ENCODE assay signal across 18 cellular contexts in the genomic region with DNA sequence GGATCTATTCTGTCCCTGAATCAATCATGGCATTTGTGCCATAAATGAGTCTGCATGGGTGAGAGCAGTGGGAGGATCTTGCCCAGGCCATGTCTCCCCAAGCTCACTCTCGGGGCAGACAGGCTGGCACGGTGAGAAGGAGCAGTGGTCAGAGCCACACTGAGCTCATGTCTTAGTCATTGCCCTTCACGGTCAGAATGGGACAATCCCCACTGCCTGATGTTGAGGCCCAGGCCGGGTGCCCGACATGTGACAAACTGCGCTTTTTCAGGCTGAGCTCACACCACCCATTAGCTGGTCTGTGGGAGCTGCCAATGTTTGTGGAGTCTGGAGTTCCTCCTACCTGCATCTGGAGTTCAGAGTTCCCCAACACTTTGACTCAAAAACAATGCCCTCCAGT.
DNase-seq lines count a peak whose midpoint lies in the region; ATAC-seq, FAIRE-seq and TF ChIP-seq lines count a peak whose summit lies in the region.
"Had no signal": no experiment of that assay in that cellular context is flagged by ENCODE, and none has a peak within 500 bp of the region (broad histone marks: within the 10 kb centered on the region; RNA-seq: fewer than 3 reads in every experiment).

No MANE protein-coding gene starts in this region.

- no peak overlapping the region for H3K4me3 ChIP-seq in bronchial epithelial cell (ENCODE audit: low read depth, low read length)
- H3K4me3 ChIP-seq: GM12878 had no signal

- DNase-seq in activated CD8-positive, alpha-beta T cell treated with anti-CD3 and anti-CD28 coated beads for 36 hours = no peak
- DNase-seq in activated CD8-positive, alpha-beta T cell treated with anti-CD3 and anti-CD28 coated beads, Interleukin-2, amount 10 ng/mL, durations not matched to agents 7 days and 5 days = no peak
- DNase-seq in RCC 7860 (ENCODE audit: low spot score) (peak; percentile 93), bronchial epithelial cell (ENCODE audit: low read depth) (no peak), NCI-H446 (lab: John Stamatoyannopoulos, UW) (no peak), HFFc6 (no peak)
- DNase-seq in stimulated activated naive B cell treated with anti-CD40 and anti-IgM and Interleukin-4, amounts not matched to agents 10 μg/mL and 1 μg/mL and 100 μg/mL, for 72 hours = no peak
- DNase-seq: COR-L47, H9, IMR-90, Kasumi-1, NCI-H187 treated with DMSO at 0.1 percent for 48 hours, NCI-H82 had no signal

- TF ChIP-seq CTCF in activated CD8-positive, alpha-beta T cell treated with anti-CD3 and anti-CD28 coated beads for 36 hours (IDR thresholded peaks at IDR 0.05) = no peak
- TF ChIP-seq CTCF in bronchial epithelial cell (IDR thresholded peaks at IDR 0.05; ENCODE audit: insufficient read depth, low read length, severe bottlenecking) (no peak), HFFc6 (IDR thresholded peaks at IDR 0.05) (no peak)

- peaks cover 15% of the 10 kb centered on the region for H3K4me1 Mint-ChIP-seq in activated CD8-positive, alpha-beta T cell treated with anti-CD3 and anti-CD28 coated beads for 36 hours (ENCODE audit: low read depth)
- peaks cover 5% of the 10 kb centered on the region for H3K4me1 Mint-ChIP-seq in activated CD8-positive, alpha-beta T cell treated with anti-CD3 and anti-CD28 coated beads, Interleukin-2, amount 10 ng/mL, durations not matched to agents 7 days and 5 days (ENCODE audit: low read depth)
- H3K4me1 Mint-ChIP-seq in stimulated activated naive B cell treated with anti-CD40 and anti-IgM and Interleukin-4, amounts not matched to agents 10 μg/mL and 1 μg/mL and 100 μg/mL, for 72 hours = peaks cover 8 to 29% of the 10 kb centered on the region in 2 donors
- H3K4me1 Mint-ChIP-seq in HFFc6 (ENCODE audit: low read depth) = no peaks in the 10 kb centered on the region
- H3K4me1 Mint-ChIP-seq: CD14-positive monocyte had no signal

- no peaks in the 10 kb centered on the region for H3K36me3 Mint-ChIP-seq in activated CD8-positive, alpha-beta T cell treated with anti-CD3 and anti-CD28 coated beads for 36 hours (ENCODE audit: low read depth)
- H3K36me3 Mint-ChIP-seq in activated CD8-positive, alpha-beta T cell treated with anti-CD3 and anti-CD28 coated beads, Interleukin-2, amount 10 ng/mL, durations not matched to agents 7 days and 5 days (ENCODE audit: low read depth) = no peaks in the 10 kb centered on the region
- no peaks in the 10 kb centered on the region for H3K36me3 Mint-ChIP-seq in stimulated activated naive B cell treated with anti-CD40 and anti-IgM and Interleukin-4, amounts not matched to agents 10 μg/mL and 1 μg/mL and 100 μg/mL, for 72 hours
- no peaks in the 10 kb centered on the region; the same call in 1 of the 2 replicates for H3K36me3 Mint-ChIP-seq in HFFc6 (ENCODE audit: low read depth)
- H3K36me3 Mint-ChIP-seq: CD14-positive monocyte had no signal

- H3K27me3 Mint-ChIP-seq in activated CD8-positive, alpha-beta T cell treated with anti-CD3 and anti-CD28 coated beads for 36 hours = no peaks in the 10 kb centered on the region
- H3K27me3 Mint-ChIP-seq in activated CD8-positive, alpha-beta T cell treated with anti-CD3 and anti-CD28 coated beads, Interleukin-2, amount 10 ng/mL, durations not matched to agents 7 days and 5 days (ENCODE audit: low read depth) = no peaks in the 10 kb centered on the region
- H3K27me3 Mint-ChIP-seq in stimulated activated naive B cell treated with anti-CD40 and anti-IgM and Interleukin-4, amounts not matched to agents 10 μg/mL and 1 μg/mL and 100 μg/mL, for 72 hours = no peaks in the 10 kb centered on the region
- peaks cover 2% of the 10 kb centered on the region for H3K27me3 Mint-ChIP-seq in HFFc6 (ENCODE audit: insufficient read depth)

- FAIRE-seq in RCC 7860 (lab: Jason Lieb, UNC) (peak; percentile 86), bronchial epithelial cell (lab: Jason Lieb, UNC) (peak; percentile 76)
- FAIRE-seq: GM12878, GM19239 had no signal

- no peaks in the 10 kb centered on the region for H3K9me3 Mint-ChIP-seq in activated CD8-positive, alpha-beta T cell treated with anti-CD3 and anti-CD28 coated beads for 36 hours
- no peaks in the 10 kb centered on the region for H3K9me3 Mint-ChIP-seq in activated CD8-positive, alpha-beta T cell treated with anti-CD3 and anti-CD28 coated beads, Interleukin-2, amount 10 ng/mL, durations not matched to agents 7 days and 5 days (ENCODE audit: insufficient read depth)
- H3K9me3 Mint-ChIP-seq in stimulated activated naive B cell treated with anti-CD40 and anti-IgM and Interleukin-4, amounts not matched to agents 10 μg/mL and 1 μg/mL and 100 μg/mL, for 72 hours = no peaks in the 10 kb centered on the region
- H3K9me3 Mint-ChIP-seq in HFFc6 = peaks cover 19% of the 10 kb centered on the region
- H3K9me3 Mint-ChIP-seq: H9 had no signal

- no peak overlapping the region for H3K4me3 Mint-ChIP-seq in activated CD8-positive, alpha-beta T cell treated with anti-CD3 and anti-CD28 coated beads for 36 hours
- no peak overlapping the region for H3K4me3 Mint-ChIP-seq in activated CD8-positive, alpha-beta T cell treated with anti-CD3 and anti-CD28 coated beads, Interleukin-2, amount 10 ng/mL, durations not matched to agents 7 days and 5 days
- H3K4me3 Mint-ChIP-seq in stimulated activated naive B cell treated with anti-CD40 and anti-IgM and Interleukin-4, amounts not matched to agents 10 μg/mL and 1 μg/mL and 100 μg/mL, for 72 hours = no peak overlapping the region
- no peak overlapping the region for H3K4me3 Mint-ChIP-seq in HFFc6
- H3K4me3 Mint-ChIP-seq: CD14-positive monocyte, H9 had no signal

- intact Hi-C loops in activated CD8-positive, alpha-beta T cell treated with anti-CD3 and anti-CD28 coated beads for 36 hours (cut with micrococcal nuclease) = no loop called here

- H3K27me3 ChIP-seq in bronchial epithelial cell (ENCODE audit: control insufficient read depth, insufficient read depth, low read length) = peaks cover 2% of the 10 kb centered on the region

- peak; percentile 46 for ATAC-seq in activated CD8-positive, alpha-beta T cell treated with anti-CD3 and anti-CD28 coated beads for 36 hours
- ATAC-seq in activated CD8-positive, alpha-beta T cell treated with anti-CD3 and anti-CD28 coated beads, Interleukin-2, amount 10 ng/mL, durations not matched to agents 7 days and 5 days = no peak
- ATAC-seq in stimulated activated naive B cell treated with anti-CD40 and anti-IgM and Interleukin-4, amounts not matched to agents 10 μg/mL and 1 μg/mL and 100 μg/mL, for 72 hours (replicated peaks) = peak; percentile 52 to 73
- ATAC-seq in HG03159 (IDR thresholded peaks at IDR 0.05; ENCODE audit: unreplicated experiment) = no peak
- ATAC-seq: GM12878, Panc1 had no signal

- H3K36me3 ChIP-seq in bronchial epithelial cell (ENCODE audit: control insufficient read depth, insufficient read depth, low read length) = no peaks in the 10 kb centered on the region

- CTCF ChIA-PET in activated CD8-positive, alpha-beta T cell treated with anti-CD3 and anti-CD28 coated beads for 36 hours (lab: Charles Lee) = interaction anchor here (1.3 to 1.7 kb wide), 2 partner anchors 9 to 10 kb away, joined by 4 read pairs; no protein-coding TSS in a partner anchor
- CTCF ChIA-PET in activated CD8-positive, alpha-beta T cell treated with anti-CD3 and anti-CD28 coated beads, Interleukin-2, amount 10 ng/mL, durations not matched to agents 7 days and 5 days (lab: Charles Lee) = interaction anchor here (1.4 to 2.0 kb wide), 2 partner anchors 50 to 68 kb away, joined by 4 to 5 read pairs; no protein-coding TSS in a partner anchor

- H3K27ac Mint-ChIP-seq in activated CD8-positive, alpha-beta T cell treated with anti-CD3 and anti-CD28 coated beads for 36 hours = no peak overlapping the region
- H3K27ac Mint-ChIP-seq in activated CD8-positive, alpha-beta T cell treated with anti-CD3 and anti-CD28 coated beads, Interleukin-2, amount 10 ng/mL, durations not matched to agents 7 days and 5 days = no peak overlapping the region
- no peak overlapping the region for H3K27ac Mint-ChIP-seq in stimulated activated naive B cell treated with anti-CD40 and anti-IgM and Interleukin-4, amounts not matched to agents 10 μg/mL and 1 μg/mL and 100 μg/mL, for 72 hours
- H3K27ac Mint-ChIP-seq in HFFc6 = no peak overlapping the region
- H3K27ac Mint-ChIP-seq: CD14-positive monocyte, H9 had no signal

- POLR2A ChIA-PET in activated CD8-positive, alpha-beta T cell treated with anti-CD3 and anti-CD28 coated beads for 36 hours (lab: Charles Lee) = interaction anchor here (0.6 to 1.2 kb wide), 2 partner anchors 8 to 68 kb away, joined by 3 to 4 read pairs; no protein-coding TSS in a partner anchor
- POLR2A ChIA-PET in activated CD8-positive, alpha-beta T cell treated with anti-CD3 and anti-CD28 coated beads, Interleukin-2, amount 10 ng/mL, durations not matched to agents 7 days and 5 days (lab: Charles Lee) = interaction anchor here (1.1 to 1.9 kb wide), 2 partner anchors 11 to 527 kb away, joined by 3 to 5 read pairs; no protein-coding TSS in a partner anchor

Comparison
In these comparisons a context has a peak if more than half of its experiments do, and no peak if none do; other contexts are left out.
1. ATAC-seq: peak in activated CD8-positive, alpha-beta T cell treated with anti-CD3 and anti-CD28 coated beads for 36 hours (single experiment) and stimulated activated naive B cell treated with anti-CD40 and anti-IgM and Interleukin-4, amounts not matched to agents 10 μg/mL and 1 μg/mL and 100 μg/mL, for 72 hours (2 of 2); none in activated CD8-positive, alpha-beta T cell treated with anti-CD3 and anti-CD28 coated beads, Interleukin-2, amount 10 ng/mL, durations not matched to agents 7 days and 5 days (single experiment) and HG03159 (single experiment).